33 cellular contexts compared by ENCODE assay signal in genomic region chr17:5531019-5531418, GRCh38.
"Had no signal": no experiment of that assay in that cellular context is flagged by ENCODE, and none has a peak within 500 bp of the region (broad histone marks: within the 10 kb centered on the region; RNA-seq: fewer than 3 reads in every experiment).

No MANE protein-coding gene starts in this region.

- H3K4me1 ChIP-seq: breast epithelium had no signal

- H3K4me3 ChIP-seq: ascending aorta, breast epithelium, cardiac muscle cell, coronary artery, dorsolateral prefrontal cortex had no signal

- H3K36me3 ChIP-seq: breast epithelium, cardiac muscle cell, WERI-Rb-1 had no signal

- H3K36me3 Mint-ChIP-seq: brain had no signal

- ATAC-seq: activated CD4-positive, CD25-positive, alpha-beta regulatory T cell treated with anti-CD3 and anti-CD28 coated beads, Interleukin-2, amount 50 U/mL, for 24 hours; activated CD8-positive, alpha-beta T cell treated with anti-CD3 and anti-CD28 coated beads for 36 hours; activated T-cell treated with anti-CD3 and anti-CD28 coated beads, Interleukin-2, amount 50 U/mL, for 4 hours; activated T-helper 17 cell treated with anti-CD3 and anti-CD28 coated beads, Interleukin-2, amount 50 U/mL, for 72 hours; esophagus mucosa; T-cell had no signal

- H3K4me3 Mint-ChIP-seq: activated B cell treated with CpG ODN at 0.5 μM for 24 hours; activated CD8-positive, alpha-beta T cell treated with anti-CD3 and anti-CD28 coated beads for 36 hours; activated naive CD8-positive, alpha-beta T cell treated with anti-CD3 and anti-CD28 coated beads for 36 hours; activated T-cell treated with anti-CD3 and anti-CD28 coated beads, Interleukin-2, amount 50 U/mL, for 4 hours; activated T-helper 17 cell treated with anti-CD3 and anti-CD28 coated beads, Interleukin-2, amount 50 U/mL, for 72 hours; brain; central memory CD8-positive, alpha-beta T cell; dendritic cell treated with granulocyte-macrophage colony-stimulating factor and Interleukin-4, amounts not matched to agents 40 ng/mL and 50 ng/mL, for 4 days; endodermal cell; T-cell; T-helper 1 cell treated with Interleukin-12 subunit alpha and Interleukin-12 subunit beta and Interleukin-4 antibody, amounts not matched to agents 30 μg/mL and 1 μg/mL, for 36 hours; T-helper 2 cell treated with Interferon-gamma antibody and Interleukin-4, amounts not matched to agents 5 μg/mL and 100 μg/mL, for 36 hours had no signal

- H3K9me3 ChIP-seq: ascending aorta, breast epithelium had no signal

- FAIRE-seq: frontal cortex had no signal

- H3K27me3 ChIP-seq: ascending aorta, breast epithelium, cardiac muscle cell, dorsolateral prefrontal cortex had no signal

- H3K27ac ChIP-seq: ascending aorta, breast epithelium, cardiac muscle cell, coronary artery, dorsolateral prefrontal cortex, WERI-Rb-1 had no signal

- H3K27me3 Mint-ChIP-seq: activated B cell treated with CpG ODN at 0.5 μM for 24 hours; activated CD8-positive, alpha-beta T cell treated with anti-CD3 and anti-CD28 coated beads for 36 hours; activated naive CD8-positive, alpha-beta T cell treated with anti-CD3 and anti-CD28 coated beads for 36 hours; activated T-helper 17 cell treated with anti-CD3 and anti-CD28 coated beads, Interleukin-2, amount 50 U/mL, for 72 hours; central memory CD8-positive, alpha-beta T cell; dendritic cell treated with granulocyte-macrophage colony-stimulating factor and Interleukin-4, amounts not matched to agents 40 ng/mL and 50 ng/mL, for 4 days; T-cell had no signal

- H3K4me1 Mint-ChIP-seq: activated B cell treated with CpG ODN at 0.5 μM for 24 hours; central memory CD8-positive, alpha-beta T cell; endodermal cell; T-cell had no signal

- DNase-seq: activated B cell treated with CpG ODN at 0.5 μM for 24 hours; activated CD4-positive, alpha-beta T cell treated with anti-CD3 and anti-CD28 coated beads for 48 hours; activated CD4-positive, alpha-beta T cell treated with anti-CD3 and anti-CD28 coated beads, Interleukin-2, amount 50 U/mL, for 1 hour; activated CD4-positive, alpha-beta T cell treated with anti-CD3 and anti-CD28 coated beads, Interleukin-2, amount 50 U/mL, for 48 hours; activated CD8-positive, alpha-beta memory T cell treated with anti-CD3 and anti-CD28 coated beads for 24 hours; activated CD8-positive, alpha-beta T cell treated with anti-CD3 and anti-CD28 coated beads for 36 hours; activated effector memory CD4-positive, alpha-beta T cell treated with Interleukin-2 at 50 U/mL for 16 hours; activated gamma-delta T cell treated with Interleukin-2 at 50 U/mL for 16 hours; activated naive CD4-positive, alpha-beta T cell treated with anti-CD3 and anti-CD28 coated beads, Interleukin-2, amount 50 U/mL, for 16 hours; activated naive CD4-positive, alpha-beta T cell treated with Interleukin-2 at 50 U/mL for 16 hours; activated naive CD8-positive, alpha-beta T cell treated with anti-CD3 and anti-CD28 coated beads for 36 hours; activated T-cell treated with anti-CD3 and anti-CD28 coated beads, Interleukin-2, amount 50 U/mL, for 4 hours; dorsolateral prefrontal cortex; effector memory CD4-positive, alpha-beta T cell; endodermal cell; foreskin fibroblast; SW 1271; T-cell; T1000; WERI-Rb-1 had no signal

- H3K27ac Mint-ChIP-seq: activated B cell treated with CpG ODN at 0.5 μM for 24 hours; activated CD8-positive, alpha-beta T cell treated with anti-CD3 and anti-CD28 coated beads for 36 hours; activated naive CD8-positive, alpha-beta T cell treated with anti-CD3 and anti-CD28 coated beads for 36 hours; activated T-helper 17 cell treated with anti-CD3 and anti-CD28 coated beads, Interleukin-2, amount 50 U/mL, for 72 hours; dendritic cell treated with granulocyte-macrophage colony-stimulating factor and Interleukin-4, amounts not matched to agents 40 ng/mL and 50 ng/mL, for 4 days; endodermal cell; T-cell; T-helper 1 cell treated with Interleukin-12 subunit alpha and Interleukin-12 subunit beta and Interleukin-4 antibody, amounts not matched to agents 30 μg/mL and 1 μg/mL, for 36 hours; T-helper 2 cell treated with Interferon-gamma antibody and Interleukin-4, amounts not matched to agents 5 μg/mL and 100 μg/mL, for 36 hours had no signal
